ENCODE assay signal across 10 cellular contexts in the genomic region with DNA sequence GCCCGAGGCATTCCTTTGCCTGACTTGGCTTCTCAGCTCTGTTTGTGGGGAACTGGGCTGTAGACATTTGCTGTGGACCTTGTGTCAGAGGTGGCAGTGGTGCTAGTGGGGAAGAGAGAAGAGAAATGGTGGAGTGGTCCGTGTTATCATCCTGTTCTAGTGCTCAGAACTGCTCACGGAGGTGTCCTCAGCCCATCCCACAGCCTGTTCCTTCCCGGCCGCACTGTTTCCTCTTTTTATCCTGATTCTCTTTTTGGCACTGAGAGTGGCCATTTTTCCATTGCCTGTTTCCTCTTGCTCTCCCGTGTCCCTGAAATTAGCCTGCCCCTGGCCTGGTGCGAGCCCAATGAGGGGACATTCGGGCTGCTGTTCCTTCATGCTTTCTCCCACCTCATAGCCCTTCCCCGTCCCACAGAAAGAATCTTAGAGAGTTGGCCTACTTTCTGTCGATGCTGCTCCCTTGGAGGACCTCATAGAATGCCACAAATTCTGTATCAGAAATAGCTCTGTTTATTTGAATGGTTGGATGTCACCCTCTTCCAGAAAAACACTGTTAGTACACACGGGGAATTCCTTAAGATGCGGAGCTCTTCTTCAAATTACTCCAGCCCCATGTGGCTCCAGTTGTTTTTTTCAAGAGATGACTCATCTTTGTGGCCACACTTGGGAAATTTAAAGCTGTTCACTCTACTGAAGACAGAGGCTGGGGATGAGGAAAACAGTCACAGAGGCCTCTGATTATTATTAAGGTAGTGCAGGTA. TPM values are rescaled to one million over a fixed set of nuclear protein-coding genes. Genes with fewer than 3 reads are reported as not detected.
A peak's percentile ranks its signal among the peaks of the same experiment; 100 is the strongest.
DNase-seq lines count a peak whose midpoint lies in the region; ATAC-seq, FAIRE-seq and TF ChIP-seq lines count a peak whose summit lies in the region.
"Had no signal": no experiment of that assay in that cellular context is flagged by ENCODE, and none has a peak within 500 bp of the region (broad histone marks: within the 10 kb centered on the region; RNA-seq: fewer than 3 reads in every experiment).

No MANE protein-coding gene starts in this region.

- no peak for TF ChIP-seq POLR2A in breast epithelium (IDR thresholded peaks at IDR 0.05)
- TF ChIP-seq POLR2A in HepG2 (IDR thresholded peaks at IDR 0.05; ENCODE audit: insufficient read depth in 1 of 2, low read depth in 2 of 2, low read length in 2 of 2), result no peak
- TF ChIP-seq POLR2A in erythroblast (IDR thresholded peaks at IDR 0.05; ENCODE audit: low read length), result no peak

- H4K20me1 ChIP-seq in HepG2 (ENCODE audit: insufficient read depth, low read length), result no peaks in the 10 kb centered on the region

- peaks cover 7% of the 10 kb centered on the region for H3K79me2 ChIP-seq in HepG2 (ENCODE audit: insufficient read depth, low read length)

- H3K36me3 ChIP-seq in breast epithelium (no peaks in the 10 kb centered on the region), HepG2 (replicated peaks in 1 of 2; ENCODE audit: control insufficient read depth in 1 of 2, insufficient read depth in 2 of 2, low read length in 2 of 2) (no peaks in the 10 kb centered on the region)

- peak overlapping the region; percentile 60 to 84 for H3K27ac ChIP-seq in breast epithelium
- H3K27ac ChIP-seq in HepG2 (ENCODE audit: extremely low read length, insufficient read depth, low read length), result no peak overlapping the region

- in situ Hi-C loops in HepG2 (cut with HindIII; ENCODE audit: extremely low pct_ligation_motif_present, low pct_unique_long_range_greater_than_20kb), result no loop called here

- POLR2A ChIA-PET in HepG2 (lab: Yijun Ruan, JAX), result no interaction called here

- H3K27me3 ChIP-seq in breast epithelium (no peaks in the 10 kb centered on the region), HepG2 (ENCODE audit: control insufficient read depth in 1 of 2, insufficient read depth in 2 of 2, low read length in 2 of 2) (no peaks in the 10 kb centered on the region)

- no peak for FAIRE-seq in HepG2 (lab: Jason Lieb, UNC)

- BruUV-seq in HepG2 (replicated peaks; lab: Mats Ljungman, UMichigan), result no TSS peak

- H3K4me2 ChIP-seq in HepG2 (ENCODE audit: low read depth, low read length), result no peak overlapping the region

- CTCF ChIA-PET in HepG2 (lab: Yijun Ruan, JAX; ENCODE audit: low intra/inter-chr PET ratio, low total read pairs), result no interaction called here

- H3K9me3 ChIP-seq in breast epithelium (no peaks in the 10 kb centered on the region), HepG2 (ENCODE audit: low read length) (no peaks in the 10 kb centered on the region)

- TF ChIP-seq EP300 in HepG2 (IDR thresholded peaks at IDR 0.05; ENCODE audit: low read depth in 2 of 2, low read length in 2 of 2) (no peak), HepG2 (CRISPR knock-in tag; IDR thresholded peaks at IDR 0.05; ENCODE audit: borderline replicate concordance) (no peak)

- 97% methylated on average over 12 of the region's 12 CpGs for WGBS in HepG2 (ENCODE audit: low lambda C conversion rate)

- no peak for TF ChIP-seq RAD21 in HepG2 (CRISPR knock-in tag; IDR thresholded peaks at IDR 0.05)

- DNase-seq in A172 (ENCODE audit: low spot score) (peak; percentile 83), breast epithelium (ENCODE audit: low spot score in 2 of 2) (no peak), HepG2 (ENCODE audit: low spot score) (no peak), NCI-H82 treated with DMSO at 0.1 percent for 48 hours (lab: John Stamatoyannopoulos, UW; ENCODE audit: unreplicated experiment) (no peak), erythroblast (lab: John Stamatoyannopoulos, UW) (no peak)
- no peak for DNase-seq in effector CD8-positive, alpha-beta T cell (lab: John Stamatoyannopoulos, UW)
- DNase-seq: activated naive CD8-positive, alpha-beta T cell treated with anti-CD3 and anti-CD28 coated beads, Interleukin-2, amount 10 ng/mL, durations not matched to agents 7 days and 5 days; DMS79 had no signal

- H2AFZ ChIP-seq in HepG2 (ENCODE audit: low read length), result no peak overlapping the region

- peak overlapping the region in 2 of 3 donors; percentile 9 to 39 for H3K4me3 ChIP-seq in breast epithelium
- no peak overlapping the region for H3K4me3 ChIP-seq in HepG2 (replicated peaks in 1 of 3; ENCODE audit: insufficient read depth in 1 of 3, low read depth in 2 of 3, low read length in 3 of 3)

- no peak for TF ChIP-seq CTCF in breast epithelium (IDR thresholded peaks at IDR 0.05)
- no peak for TF ChIP-seq CTCF in HepG2 (CRISPR knock-in tag; IDR thresholded peaks at IDR 0.05)

- ATAC-seq in HG03103 (IDR thresholded peaks at IDR 0.05; ENCODE audit: low read depth, unreplicated experiment) (peak; percentile 11), HepG2 (no peak), GM18909 (IDR thresholded peaks at IDR 0.05; ENCODE audit: poor library complexity, unreplicated experiment) (no peak)

- H3K9ac ChIP-seq in HepG2 (ENCODE audit: insufficient read depth, low read depth, low read length), result no peak overlapping the region

- H3K4me1 ChIP-seq in breast epithelium (no peaks in the 10 kb centered on the region), HepG2 (ENCODE audit: insufficient read depth, low read length) (peaks cover 10% of the 10 kb centered on the region)

- intact Hi-C loops in breast epithelium (cut with DNase I; ENCODE audit: low total_unique reads), result loop anchor here (2.0 kb wide), 1 partner anchor 53 kb away; no protein-coding TSS in a partner anchor
- intact Hi-C loops in HepG2 (cut with micrococcal nuclease; ENCODE audit: unreplicated experiment), result no loop called here

TF ChIP-seq in HepG2, 621 proteins besides CTCF, POLR2A, EP300 and RAD21:
- TF ChIP-seq MBD4 (IDR thresholded peaks at IDR 0.05; ENCODE audit: borderline replicate concordance, low read length), result no peak
- peak; percentile 40; the same call in 1 of the 2 replicates for TF ChIP-seq FOSL2 (CRISPR knock-in tag; IDR thresholded peaks at IDR 0.05)
TF ChIP-seq in HepG2: peak in this region for 1.

RNA-seq across cellular contexts. Expression of a gene that starts 26.1 kb away (rescaled TPM):
- 12.5 and 23.5 TPM in 2 replicates for total RNA-seq in A172 (2014; rRNA removed; shearing (Covaris generic))
- 10 to 100 TPM; 12.0 to 29.6 (median 24.3) TPM for total RNA-seq in breast epithelium
- 26.0 and 28.0 TPM in 2 replicates for total RNA-seq in HepG2 (2016; rRNA removed; fragmentation: Illumina TruSeq; extraction: Trizol)
- total RNA-seq in HepG2 (2016; cell fraction: cytosol; rRNA removed; fragmentation: Illumina TruSeq; extraction: Trizol; ENCODE audit: low read depth), result 38.2 and 38.5 TPM in 2 replicates
- 24.7 and 29.3 TPM in 2 replicates for total RNA-seq in HepG2 (2016; cell fraction: insoluble cytoplasmic fraction; rRNA removed; fragmentation: Illumina TruSeq; extraction: Trizol)
- 21.6 and 25.0 TPM in 2 replicates for total RNA-seq in HepG2 (2016; cell fraction: membrane; rRNA removed; fragmentation: Illumina TruSeq; extraction: Trizol)
- 29.9 and 30.1 TPM in 2 replicates for total RNA-seq in HepG2 (2016; cell fraction: nucleus; rRNA removed; fragmentation: Illumina TruSeq; extraction: Trizol)
- 12.7 and 15.4 TPM in 2 replicates for polyA plus RNA-seq in HepG2 (2011; rRNA removed)
- 12.8 and 14.3 TPM in 2 replicates for polyA plus RNA-seq in HepG2 (2011; cell fraction: cytosol; rRNA removed)
- 8.4 and 10.7 TPM in 2 replicates for polyA plus RNA-seq in HepG2 (2011; cell fraction: nucleus; rRNA removed)
- polyA plus RNA-seq in HepG2 (2012), result 7.3 and 8.6 TPM in 2 replicates
- polyA plus RNA-seq in HepG2 (2016; cell fraction: cytosol; fragmentation: Illumina TruSeq; extraction: Trizol; ENCODE audit: low read depth), result 6.3 and 6.7 TPM in 2 replicates
- 17.7 and 22.2 TPM in 2 replicates for polyA plus RNA-seq in HepG2 (2016; cell fraction: insoluble cytoplasmic fraction; fragmentation: Illumina TruSeq; extraction: Trizol; ENCODE audit: low read depth)
- polyA plus RNA-seq in HepG2 (2016; cell fraction: membrane; fragmentation: Illumina TruSeq; extraction: Trizol; ENCODE audit: low read depth), result 7.8 and 8.7 TPM in 2 replicates
- 9.7 and 11.7 TPM in 2 replicates for polyA plus RNA-seq in HepG2 (2016; cell fraction: nucleus; fragmentation: Illumina TruSeq; extraction: Trizol; ENCODE audit: insufficient read depth, low read depth)
- 53.8 and 71.4 TPM in 2 replicates for polyA minus RNA-seq in HepG2 (2011; rRNA and poly(A)+ RNA removed; ENCODE audit: low replicate concordance)
- 9.6 and 10.5 TPM in 2 replicates for polyA minus RNA-seq in HepG2 (2011; cell fraction: cytosol; rRNA and poly(A)+ RNA removed)
- polyA minus RNA-seq in HepG2 (2011; cell fraction: nucleus; rRNA and poly(A)+ RNA removed), result 54.6 and 59.7 TPM in 2 replicates

RNA-seq across cellular contexts. Expression of a gene that starts 26.6 kb away (rescaled TPM):
- 26.1 and 35.0 TPM in 2 replicates for total RNA-seq in A172 (2014; rRNA removed; shearing (Covaris generic))
- 10 to 100 TPM; 24.4 to 38.0 (median 25.0) TPM for total RNA-seq in breast epithelium
- 64.6 and 80.2 TPM in 2 replicates for total RNA-seq in HepG2 (2016; rRNA removed; fragmentation: Illumina TruSeq; extraction: Trizol)
- total RNA-seq in HepG2 (2016; cell fraction: cytosol; rRNA removed; fragmentation: Illumina TruSeq; extraction: Trizol; ENCODE audit: low read depth), result 73.1 and 82.6 TPM in 2 replicates
- 63.7 and 77.9 TPM in 2 replicates for total RNA-seq in HepG2 (2016; cell fraction: insoluble cytoplasmic fraction; rRNA removed; fragmentation: Illumina TruSeq; extraction: Trizol)
- total RNA-seq in HepG2 (2016; cell fraction: membrane; rRNA removed; fragmentation: Illumina TruSeq; extraction: Trizol), result 106 and 122 TPM in 2 replicates
- 32.6 and 33.3 TPM in 2 replicates for total RNA-seq in HepG2 (2016; cell fraction: nucleus; rRNA removed; fragmentation: Illumina TruSeq; extraction: Trizol)
- polyA plus RNA-seq in HepG2 (2011; rRNA removed), result 57.0 and 67.5 TPM in 2 replicates
- 51.3 and 61.3 TPM in 2 replicates for polyA plus RNA-seq in HepG2 (2011; cell fraction: cytosol; rRNA removed)
- polyA plus RNA-seq in HepG2 (2011; cell fraction: nucleus; rRNA removed), result 14.6 and 17.6 TPM in 2 replicates
- polyA plus RNA-seq in HepG2 (2012), result 54.2 and 60.4 TPM in 2 replicates
- polyA plus RNA-seq in HepG2 (2016; cell fraction: cytosol; fragmentation: Illumina TruSeq; extraction: Trizol; ENCODE audit: low read depth), result 97.6 and 109 TPM in 2 replicates
- 80.7 and 81.4 TPM in 2 replicates for polyA plus RNA-seq in HepG2 (2016; cell fraction: insoluble cytoplasmic fraction; fragmentation: Illumina TruSeq; extraction: Trizol; ENCODE audit: low read depth)
- polyA plus RNA-seq in HepG2 (2016; cell fraction: membrane; fragmentation: Illumina TruSeq; extraction: Trizol; ENCODE audit: low read depth), result 106 and 108 TPM in 2 replicates
- polyA plus RNA-seq in HepG2 (2016; cell fraction: nucleus; fragmentation: Illumina TruSeq; extraction: Trizol; ENCODE audit: insufficient read depth, low read depth), result 40.8 and 43.1 TPM in 2 replicates
- polyA minus RNA-seq in HepG2 (2011; rRNA and poly(A)+ RNA removed; ENCODE audit: low replicate concordance), result 29.2 and 36.0 TPM in 2 replicates
- polyA minus RNA-seq in HepG2 (2011; cell fraction: cytosol; rRNA and poly(A)+ RNA removed), result 18.1 and 22.4 TPM in 2 replicates
- polyA minus RNA-seq in HepG2 (2011; cell fraction: nucleus; rRNA and poly(A)+ RNA removed), result 25.2 and 25.4 TPM in 2 replicates

Comparison
In these comparisons a context has a peak if more than half of its experiments do, and no peak if none do; other contexts are left out.
1. H3K4me3 ChIP-seq: peak in breast epithelium (2 of 3); none in HepG2 (0 of 3).